Comparison of ENCODE assay signal across 8 cellular contexts in genomic region chr13:30978981-30979956, GRCh38. TPM values are rescaled to one million over a fixed set of nuclear protein-coding genes. Genes with fewer than 3 reads are reported as not detected.
DNase-seq lines count a peak whose midpoint lies in the region; ATAC-seq and TF ChIP-seq lines count a peak whose summit lies in the region.

No MANE protein-coding gene starts in this region.

- DNase-seq in T-helper 2 cell (peak in 4 of 5 experiments; percentile 2 to 48 (median 10)), SK-N-SH (peak; percentile 29), brain microvascular endothelial cell (no peak), medulla oblongata (ENCODE audit: extremely low spot score) (peak; percentile 17), upper lobe of right lung (peak; percentile 77), NCI-H2081 (lab: John Stamatoyannopoulos, UW) (no peak)
- DNase-seq in T-helper 2 cell treated with Interferon-gamma antibody and Interleukin-4, amounts not matched to agents 5 μg/mL and 100 μg/mL, for 36 hours (ENCODE audit: low spot score) = no peak

- no peak overlapping the region for H2AFZ ChIP-seq in SK-N-SH (ENCODE audit: low read depth)

- H3K36me3 ChIP-seq in SK-N-SH (replicated peaks in 1 of 2; ENCODE audit: control insufficient read depth in 1 of 2, insufficient read depth in 2 of 2, low read length in 1 of 2) (no peaks in the 10 kb centered on the region), brain microvascular endothelial cell (replicated peaks) (no peaks in the 10 kb centered on the region), upper lobe of right lung (no peaks in the 10 kb centered on the region)

- no peaks in the 10 kb centered on the region for H3K9me3 Mint-ChIP-seq in T-helper 2 cell treated with Interferon-gamma antibody and Interleukin-4, amounts not matched to agents 5 μg/mL and 100 μg/mL, for 36 hours

- peak; percentile 86 for ATAC-seq in upper lobe of right lung
- ATAC-seq in HG03045 (IDR thresholded peaks at IDR 0.05; ENCODE audit: unreplicated experiment) = no peak

- no peaks in the 10 kb centered on the region for H3K4me1 Mint-ChIP-seq in T-helper 2 cell treated with Interferon-gamma antibody and Interleukin-4, amounts not matched to agents 5 μg/mL and 100 μg/mL, for 36 hours (ENCODE audit: low read depth)

- no peak overlapping the region for H3K27ac Mint-ChIP-seq in T-helper 2 cell treated with Interferon-gamma antibody and Interleukin-4, amounts not matched to agents 5 μg/mL and 100 μg/mL, for 36 hours

- no peak overlapping the region for H3K4me3 Mint-ChIP-seq in T-helper 2 cell treated with Interferon-gamma antibody and Interleukin-4, amounts not matched to agents 5 μg/mL and 100 μg/mL, for 36 hours

- H3K4me3 ChIP-seq in SK-N-SH (ENCODE audit: low read depth in 2 of 2, low read length in 1 of 2) = no peak overlapping the region; a peak in 1 of 4 replicates
- no peak overlapping the region for H3K4me3 ChIP-seq in brain microvascular endothelial cell (ENCODE audit: low read depth, low read length)
- H3K4me3 ChIP-seq in upper lobe of right lung = no peak overlapping the region

- WGBS in SK-N-SH (ENCODE audit: low lambda C conversion rate) = 83% methylated on average over 8 of the region's 15 CpGs

- POLR2A ChIA-PET in SK-N-SH (lab: Yijun Ruan, JAX) = no interaction called here

- no peaks in the 10 kb centered on the region for H3K36me3 Mint-ChIP-seq in T-helper 2 cell treated with Interferon-gamma antibody and Interleukin-4, amounts not matched to agents 5 μg/mL and 100 μg/mL, for 36 hours (ENCODE audit: low read depth)

- in situ Hi-C loops in brain microvascular endothelial cell (cut with HindIII; ENCODE audit: low pct_ligation_motif_present, low sequenced_read_pairs) = no loop called here

- intact Hi-C loops in upper lobe of right lung (cut with DNase I) = no loop called here

- no peak overlapping the region for H3K27ac ChIP-seq in SK-N-SH (ENCODE audit: low read depth in 2 of 2, low read length in 1 of 2)
- H3K27ac ChIP-seq in brain microvascular endothelial cell = no peak overlapping the region
- no peak overlapping the region for H3K27ac ChIP-seq in upper lobe of right lung

- H3K9me3 ChIP-seq in SK-N-SH = no peaks in the 10 kb centered on the region
- no peaks in the 10 kb centered on the region for H3K9me3 ChIP-seq in upper lobe of right lung

- no peaks in the 10 kb centered on the region for H3K27me3 ChIP-seq in SK-N-SH (ENCODE audit: insufficient read depth)
- no peaks in the 10 kb centered on the region for H3K27me3 ChIP-seq in brain microvascular endothelial cell (replicated peaks)
- no peaks in the 10 kb centered on the region for H3K27me3 ChIP-seq in upper lobe of right lung

- no peak overlapping the region for H3K9ac ChIP-seq in SK-N-SH

- H3K9me2 ChIP-seq in SK-N-SH = no peaks in the 10 kb centered on the region

- peak; percentile 67 for TF ChIP-seq RAD21 in SK-N-SH (IDR thresholded peaks at IDR 0.05; ENCODE audit: low read length)

- peaks cover 7% of the 10 kb centered on the region for H3F3A ChIP-seq in SK-N-SH (replicated peaks; ENCODE audit: insufficient read depth)

- no peak overlapping the region for H3K4me2 ChIP-seq in SK-N-SH

- CTCF ChIA-PET in SK-N-SH (lab: Yijun Ruan, JAX) = interaction anchor here (0.6 to 2.9 kb wide), 26 partner anchors 9 to 165 kb away, joined by 3 to 22 read pairs (median 5); no protein-coding TSS in a partner anchor

- no peaks in the 10 kb centered on the region for H4K20me1 ChIP-seq in SK-N-SH (ENCODE audit: insufficient read depth)

- no peak for TF ChIP-seq EP300 in SK-N-SH (IDR thresholded peaks at IDR 0.05; ENCODE audit: borderline replicate concordance in 1 of 2, low read depth in 1 of 2, low read length in 1 of 2)

- H3K27me3 Mint-ChIP-seq in T-helper 2 cell treated with Interferon-gamma antibody and Interleukin-4, amounts not matched to agents 5 μg/mL and 100 μg/mL, for 36 hours (ENCODE audit: low read depth) = peaks cover 18% of the 10 kb centered on the region

- TF ChIP-seq CTCF in SK-N-SH (IDR thresholded peaks at IDR 0.05) = peak; percentile 58
- peak; percentile 81 for TF ChIP-seq CTCF in brain microvascular endothelial cell (IDR thresholded peaks at IDR 0.05; ENCODE audit: low read depth, low read length, missing control alignments)
- TF ChIP-seq CTCF in upper lobe of right lung (IDR thresholded peaks at IDR 0.05) = peak; percentile 58

- no peaks in the 10 kb centered on the region for H3K79me2 ChIP-seq in SK-N-SH (ENCODE audit: insufficient read depth)

- H3K4me1 ChIP-seq in SK-N-SH (ENCODE audit: control insufficient read depth in 1 of 2, insufficient read depth in 2 of 2, low read depth in 1 of 2, low read length in 1 of 2) (peaks cover 2 to 7% of the 10 kb centered on the region in 2 experiments; a peak in 2 of 4 replicates), upper lobe of right lung (no peaks in the 10 kb centered on the region)

TF ChIP-seq in SK-N-SH, 30 proteins besides CTCF, POLR2A, EP300 and RAD21:
- TF ChIP-seq IRF3 (IDR thresholded peaks at IDR 0.05; ENCODE audit: low read depth, low read length) (no peak), SMC3 (IDR thresholded peaks at IDR 0.05; ENCODE audit: low read depth, low read length) (peak; percentile 40)

RNA-seq across cellular contexts. Expression of gene TEX26, which starts 46.8 kb away (rescaled TPM):
- not detected in 2 replicates for polyA plus RNA-seq in SK-N-SH (2012; rRNA removed)
- polyA plus RNA-seq in SK-N-SH (2012; cell fraction: cytosol; rRNA removed) = not detected in 2 replicates
- not detected in 2 replicates for polyA plus RNA-seq in SK-N-SH (2012; cell fraction: nucleus; rRNA removed)
- total RNA-seq in upper lobe of right lung = not detected

Comparison
In these comparisons a context has a peak if more than half of its experiments do, and no peak if none do; other contexts are left out.
1. DNase-seq: peak in T-helper 2 cell (4 of 5), SK-N-SH (single experiment), medulla oblongata (single experiment) and upper lobe of right lung (single experiment); none in T-helper 2 cell treated with Interferon-gamma antibody and Interleukin-4, amounts not matched to agents 5 μg/mL and 100 μg/mL, for 36 hours (single experiment), brain microvascular endothelial cell (single experiment) and NCI-H2081 (0 of 2).
2. Peak in every context shown above with its lines, with median percentiles within 50 percentile points of each other: CTCF ChIP-seq.